19 cellular contexts compared by ENCODE assay signal in the genomic region with DNA sequence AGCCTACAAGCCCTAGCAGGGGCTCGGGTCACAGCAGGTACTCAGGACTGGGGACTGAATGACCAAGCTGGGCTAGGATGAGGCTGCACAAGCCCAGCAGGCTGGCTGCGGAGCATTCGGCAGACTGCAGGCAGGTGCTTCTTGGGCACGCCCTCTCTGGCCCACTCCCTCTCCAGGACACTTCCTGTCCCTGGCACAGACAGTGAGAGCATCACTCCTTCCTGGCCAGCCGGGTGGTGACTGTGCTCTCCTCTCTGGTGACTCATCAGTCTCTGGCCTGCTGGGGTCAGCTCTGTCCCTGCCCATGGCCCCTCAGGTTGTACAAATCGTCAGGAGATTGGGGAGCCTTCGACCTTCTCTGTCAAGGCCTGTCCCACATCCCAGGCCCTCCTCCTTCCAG. TPM values are rescaled to one million over a fixed set of nuclear protein-coding genes. Genes with fewer than 3 reads are reported as not detected.
DNase-seq lines count a peak whose midpoint lies in the region; ATAC-seq, FAIRE-seq and TF ChIP-seq lines count a peak whose summit lies in the region.
"Had no signal": no experiment of that assay in that cellular context is flagged by ENCODE, and none has a peak within 500 bp of the region (broad histone marks: within the 10 kb centered on the region; RNA-seq: fewer than 3 reads in every experiment).

No MANE protein-coding gene starts in this region.

- 22% methylated on average over 6 of the region's 7 CpGs for WGBS in HepG2 (ENCODE audit: low lambda C conversion rate)
- no CpG with 5 or more reads among the region's 7 CpGs for WGBS in right lobe of liver (ENCODE audit: insufficient coverage, low coverage, low lambda C conversion rate, missing lambda C conversion rate)

- H3K27me3 Mint-ChIP-seq in WTC11 (ENCODE audit: low read depth) = peaks cover 9% of the 10 kb centered on the region
- peaks cover 2 to 11% of the 10 kb centered on the region in 2 donors for H3K27me3 Mint-ChIP-seq in CD4-positive, alpha-beta memory T cell

- POLR2A ChIA-PET in HepG2 (lab: Yijun Ruan, JAX) (no interaction called here), WTC11 (lab: Charles Lee) (no interaction called here)
- POLR2A ChIA-PET in CD4-positive, alpha-beta memory T cell (lab: Charles Lee; ENCODE audit: partially characterized antibody) = interaction anchor here (0.6 kb wide), 1 partner anchor 13 kb away, joined by 3 read pairs; no protein-coding TSS in a partner anchor

- BruUV-seq in HepG2 (replicated peaks; lab: Mats Ljungman, UMichigan) = no TSS peak

- no peak overlapping the region for H2AFZ ChIP-seq in HepG2 (ENCODE audit: low read length)
- H2AFZ ChIP-seq: neural progenitor cell had no signal

- no peaks in the 10 kb centered on the region; the same call in 1 of the 2 replicates for H4K20me1 ChIP-seq in HepG2 (ENCODE audit: insufficient read depth, low read length)

- no peak overlapping the region for H3K9ac ChIP-seq in HepG2 (ENCODE audit: insufficient read depth, low read depth, low read length)
- H3K9ac ChIP-seq: neural progenitor cell had no signal

- TF ChIP-seq POLR2A in HepG2 (IDR thresholded peaks at IDR 0.05; ENCODE audit: insufficient read depth in 1 of 2, low read depth in 2 of 2, low read length in 2 of 2) = no peak
- TF ChIP-seq POLR2A in right lobe of liver (IDR thresholded peaks at IDR 0.05) = no peak

- H3K4me1 Mint-ChIP-seq in WTC11 = peaks cover 17% of the 10 kb centered on the region
- peaks cover 0 to 4% (median 0%) of the 10 kb centered on the region in 4 donors for H3K4me1 Mint-ChIP-seq in CD4-positive, alpha-beta memory T cell
- H3K4me1 Mint-ChIP-seq: CD14-positive monocyte, neural progenitor cell had no signal

- DNase-seq in HepG2 (ENCODE audit: low spot score) (no peak), right lobe of liver (no peak), NCI-H2196 (lab: John Stamatoyannopoulos, UW; ENCODE audit: unreplicated experiment) (peak; percentile 70), WTC11 (ENCODE audit: low spot score) (no peak), urothelium cell line (ENCODE audit: low spot score) (peak; percentile 60), cerebellar nuclear complex (lab: John Stamatoyannopoulos, UW) (no peak), GM03348 (ENCODE audit: low spot score) (no peak)
- no peak for DNase-seq in CD4-positive, alpha-beta memory T cell
- DNase-seq: left lung, mucosa of descending colon, substantia nigra had no signal

- no peak overlapping the region for H3K4me3 Mint-ChIP-seq in WTC11
- H3K4me3 Mint-ChIP-seq in CD4-positive, alpha-beta memory T cell = no peak overlapping the region
- H3K4me3 Mint-ChIP-seq: CD14-positive monocyte, neural progenitor cell had no signal

- TF ChIP-seq CTCF in HepG2 (CRISPR knock-in tag; IDR thresholded peaks at IDR 0.05) (no peak), right lobe of liver (IDR thresholded peaks at IDR 0.05) (no peak), WTC11 (IDR thresholded peaks at IDR 0.05) (no peak)

- CTCF ChIA-PET in HepG2 (lab: Yijun Ruan, JAX; ENCODE audit: low intra/inter-chr PET ratio, low total read pairs) (no interaction called here), WTC11 (lab: Charles Lee) (interaction anchor here (2.5 kb wide), 1 partner anchor 9 kb away, joined by 17 read pairs; no protein-coding TSS in a partner anchor)
- CTCF ChIA-PET in CD4-positive, alpha-beta memory T cell (lab: Charles Lee; ENCODE audit: partially characterized antibody) = interaction anchor here (0.6 to 1.0 kb wide), 2 partner anchors 9 to 1103 kb away, joined by 3 to 5 read pairs; no protein-coding TSS in a partner anchor

- H3K4me2 ChIP-seq in HepG2 (ENCODE audit: low read depth, low read length) = no peak overlapping the region
- H3K4me2 ChIP-seq: neural progenitor cell had no signal

- H3K36me3 ChIP-seq in HepG2 (replicated peaks in 1 of 2; ENCODE audit: control insufficient read depth in 1 of 2, insufficient read depth in 2 of 2, low read length in 2 of 2) (no peaks in the 10 kb centered on the region), right lobe of liver (no peaks in the 10 kb centered on the region)
- H3K36me3 ChIP-seq in CD4-positive, alpha-beta memory T cell (ENCODE audit: insufficient read depth, low read length) = no peaks in the 10 kb centered on the region
- H3K36me3 ChIP-seq: gastroesophageal sphincter, left lung, neural progenitor cell had no signal

- H3K4me1 ChIP-seq in HepG2 (ENCODE audit: insufficient read depth, low read length) (no peaks in the 10 kb centered on the region), right lobe of liver (no peaks in the 10 kb centered on the region)
- no peaks in the 10 kb centered on the region for H3K4me1 ChIP-seq in CD4-positive, alpha-beta memory T cell (ENCODE audit: insufficient read depth, low read length)
- H3K4me1 ChIP-seq: gastroesophageal sphincter, left lung, neural progenitor cell had no signal

- intact Hi-C loops in HepG2 (cut with micrococcal nuclease; ENCODE audit: unreplicated experiment) = no loop called here
- intact Hi-C loops in right lobe of liver (cut with DNase I) = no loop called here
- intact Hi-C loops in CD4-positive, alpha-beta memory T cell (cut with micrococcal nuclease) = no loop called here

- no peak overlapping the region for H3K27ac ChIP-seq in HepG2 (ENCODE audit: extremely low read length, insufficient read depth, low read length)
- H3K27ac ChIP-seq in right lobe of liver = no peak overlapping the region
- no peak overlapping the region for H3K27ac ChIP-seq in CD4-positive, alpha-beta memory T cell (ENCODE audit: low read depth, low read length)
- H3K27ac ChIP-seq: gastroesophageal sphincter, left lung, neural progenitor cell, RWPE1 had no signal

- no peak for TF ChIP-seq RAD21 in HepG2 (CRISPR knock-in tag; IDR thresholded peaks at IDR 0.05)

- in situ Hi-C loops in HepG2 (cut with HindIII; ENCODE audit: extremely low pct_ligation_motif_present, low pct_unique_long_range_greater_than_20kb) = no loop called here

- no peak for FAIRE-seq in HepG2 (lab: Jason Lieb, UNC)
- peak; percentile 48 for FAIRE-seq in urothelium cell line (lab: Jason Lieb, UNC)

- H3K9me3 Mint-ChIP-seq in WTC11 = no peaks in the 10 kb centered on the region
- peaks cover 0 to 2% (median 0%) of the 10 kb centered on the region in 8 donors for H3K9me3 Mint-ChIP-seq in CD4-positive, alpha-beta memory T cell
- H3K9me3 Mint-ChIP-seq: CD14-positive monocyte, neural progenitor cell had no signal

- ATAC-seq in HepG2 (peak; percentile 45; the same call in 2 of the 3 replicates), right lobe of liver (no peak), WTC11 (peak; percentile 74)
- ATAC-seq: gastroesophageal sphincter, left lung, mucosa of descending colon had no signal

- peaks cover 4 to 63% of the 10 kb centered on the region in 2 experiments; a peak in 4 of 5 replicates for H3K27me3 ChIP-seq in HepG2 (ENCODE audit: control insufficient read depth in 1 of 2, insufficient read depth in 2 of 2, low read length in 2 of 2)
- no peaks in the 10 kb centered on the region for H3K27me3 ChIP-seq in right lobe of liver
- no peaks in the 10 kb centered on the region for H3K27me3 ChIP-seq in CD4-positive, alpha-beta memory T cell (ENCODE audit: insufficient read depth, low read length)
- H3K27me3 ChIP-seq: neural progenitor cell had no signal

- TF ChIP-seq EP300 in HepG2 (IDR thresholded peaks at IDR 0.05; ENCODE audit: low read depth in 2 of 2, low read length in 2 of 2) (no peak), HepG2 (CRISPR knock-in tag; IDR thresholded peaks at IDR 0.05; ENCODE audit: borderline replicate concordance) (no peak)

- H3K9me3 ChIP-seq in HepG2 (ENCODE audit: low read length) (no peaks in the 10 kb centered on the region), right lobe of liver (no peaks in the 10 kb centered on the region)
- no peaks in the 10 kb centered on the region for H3K9me3 ChIP-seq in CD4-positive, alpha-beta memory T cell (ENCODE audit: control insufficient read depth in 1 of 2, low read length in 2 of 2)
- H3K9me3 ChIP-seq: left lung, mucosa of descending colon had no signal

- H3K79me2 ChIP-seq in HepG2 (ENCODE audit: insufficient read depth, low read length) = no peaks in the 10 kb centered on the region

- H3K27ac Mint-ChIP-seq in WTC11 = no peak overlapping the region
- H3K27ac Mint-ChIP-seq in CD4-positive, alpha-beta memory T cell = no peak overlapping the region
- H3K27ac Mint-ChIP-seq: CD14-positive monocyte, neural progenitor cell had no signal

- H3K4me3 ChIP-seq in HepG2 (replicated peaks in 1 of 3; ENCODE audit: insufficient read depth in 1 of 3, low read depth in 2 of 3, low read length in 3 of 3) = no peak overlapping the region
- no peak overlapping the region for H3K4me3 ChIP-seq in right lobe of liver
- H3K4me3 ChIP-seq in CD4-positive, alpha-beta memory T cell (ENCODE audit: low read length in 2 of 2) = no peak overlapping the region
- H3K4me3 ChIP-seq: gastroesophageal sphincter, left lung, mucosa of descending colon, neural progenitor cell had no signal

- no peaks in the 10 kb centered on the region for H3K36me3 Mint-ChIP-seq in WTC11
- H3K36me3 Mint-ChIP-seq in CD4-positive, alpha-beta memory T cell = no peaks in the 10 kb centered on the region
- H3K36me3 Mint-ChIP-seq: CD14-positive monocyte, neural progenitor cell had no signal

RNA-seq across cellular contexts. Expression of gene C1QL2, which starts 22.5 kb away (rescaled TPM):
- not detected in 2 replicates for total RNA-seq in HepG2 (2016; rRNA removed; fragmentation: Illumina TruSeq; extraction: Trizol)
- total RNA-seq in HepG2 (2016; cell fraction: cytosol; rRNA removed; fragmentation: Illumina TruSeq; extraction: Trizol; ENCODE audit: low read depth) = not detected in 2 replicates
- total RNA-seq in HepG2 (2016; cell fraction: insoluble cytoplasmic fraction; rRNA removed; fragmentation: Illumina TruSeq; extraction: Trizol) = not detected in 2 replicates
- not detected in 2 replicates for total RNA-seq in HepG2 (2016; cell fraction: membrane; rRNA removed; fragmentation: Illumina TruSeq; extraction: Trizol)
- total RNA-seq in HepG2 (2016; cell fraction: nucleus; rRNA removed; fragmentation: Illumina TruSeq; extraction: Trizol) = not detected in 2 replicates
- polyA plus RNA-seq in HepG2 (2011; rRNA removed) = not detected in 2 replicates
- polyA plus RNA-seq in HepG2 (2011; cell fraction: cytosol; rRNA removed) = not detected in 2 replicates
- polyA plus RNA-seq in HepG2 (2011; cell fraction: nucleus; rRNA removed) = not detected in 2 replicates
- polyA plus RNA-seq in HepG2 (2012) = not detected in 2 replicates
- not detected in 2 replicates for polyA plus RNA-seq in HepG2 (2016; cell fraction: cytosol; fragmentation: Illumina TruSeq; extraction: Trizol; ENCODE audit: low read depth)
- polyA plus RNA-seq in HepG2 (2016; cell fraction: insoluble cytoplasmic fraction; fragmentation: Illumina TruSeq; extraction: Trizol; ENCODE audit: low read depth) = not detected in 2 replicates
- not detected in 2 replicates for polyA plus RNA-seq in HepG2 (2016; cell fraction: membrane; fragmentation: Illumina TruSeq; extraction: Trizol; ENCODE audit: low read depth)
- polyA plus RNA-seq in HepG2 (2016; cell fraction: nucleus; fragmentation: Illumina TruSeq; extraction: Trizol; ENCODE audit: insufficient read depth, low read depth) = not detected in 2 replicates
- not detected in 2 replicates for polyA minus RNA-seq in HepG2 (2011; rRNA and poly(A)+ RNA removed; ENCODE audit: low replicate concordance)
- polyA minus RNA-seq in HepG2 (2011; cell fraction: cytosol; rRNA and poly(A)+ RNA removed) = not detected in 2 replicates
- not detected in 2 replicates for polyA minus RNA-seq in HepG2 (2011; cell fraction: nucleus; rRNA and poly(A)+ RNA removed)
- total RNA-seq in right lobe of liver = not detected
- 0.55 to 1.0 TPM (median 0.71 TPM) in 3 replicates for total RNA-seq in WTC11 (2021)
- total RNA-seq in CD4-positive, alpha-beta memory T cell = not detected
- polyA plus RNA-seq in CD4-positive, alpha-beta memory T cell = not detected
- total RNA-seq: dermis microvascular lymphatic vessel endothelial cell, epithelial cell of proximal tubule, gastroesophageal sphincter, left lung, LHCN-M2, mucosa of descending colon, pulmonary artery endothelial cell had no signal
- polyA plus RNA-seq: CD14-positive monocyte had no signal

Comparison
In these comparisons a context has a peak if more than half of its experiments do, and no peak if none do; other contexts are left out.
1. ATAC-seq: peak in HepG2 (single experiment) and WTC11 (single experiment); none in right lobe of liver (0 of 4).
2. DNase-seq: peak in NCI-H2196 (single experiment) and urothelium cell line (single experiment); none in HepG2 (single experiment), right lobe of liver (0 of 3), WTC11 (single experiment), CD4-positive, alpha-beta memory T cell (0 of 5), cerebellar nuclear complex (0 of 2) and GM03348 (single experiment).